Comparison of ENCODE assay signal across 1 cellular context in genomic region chr20:45924391-45925261, GRCh38.
TF ChIP-seq lines count a peak whose summit lies in the region.

No MANE protein-coding gene starts in this region.

TF ChIP-seq in K562, 482 proteins besides CTCF, POLR2A, EP300 and RAD21 (continued from another document):
- peak; percentile 81 for TF ChIP-seq ZNF316 (IDR thresholded peaks at IDR 0.05)
